Comparison of ENCODE assay signal across 9 cellular contexts in genomic region chr3:31695280-31696008, GRCh38.
DNase-seq lines count a peak whose midpoint lies in the region; ATAC-seq and TF ChIP-seq lines count a peak whose summit lies in the region.
"Had no signal": no experiment of that assay in that cellular context is flagged by ENCODE, and none has a peak within 500 bp of the region (broad histone marks: within the 10 kb centered on the region; RNA-seq: fewer than 3 reads in every experiment).

No MANE protein-coding gene starts in this region.

- no peak for DNase-seq in AG09319 (ENCODE audit: extremely low read depth, low read depth)
- DNase-seq in RPMI8226, result peak; percentile 21
- no peak for DNase-seq in fibroblast of mammary gland (ENCODE audit: low read depth)
- DNase-seq in activated CD4-positive, CD25-positive, alpha-beta regulatory T cell treated with anti-CD3 and anti-CD28 coated beads, Interleukin-2, amount 50 U/mL, for 72 hours, result no peak
- DNase-seq in COR-L47 (lab: John Stamatoyannopoulos, UW), result no peak

- peak; percentile 80 for ATAC-seq in GM19351 (IDR thresholded peaks at IDR 0.05; ENCODE audit: unreplicated experiment)
- ATAC-seq in GM18870 (IDR thresholded peaks at IDR 0.05; ENCODE audit: unreplicated experiment), result no peak
- no peak for ATAC-seq in HG02588 (IDR thresholded peaks at IDR 0.05; ENCODE audit: unreplicated experiment)

- peak; percentile 1 for TF ChIP-seq CTCF in AG09319 (IDR thresholded peaks at IDR 0.05; ENCODE audit: low read depth, low read length)
- TF ChIP-seq CTCF in fibroblast of mammary gland (conservative IDR thresholded peaks at IDR 0.05; ENCODE audit: control insufficient read depth, insufficient read depth, low read depth, low read length), result peak; percentile 29

- H3K4me3 ChIP-seq in fibroblast of mammary gland (ENCODE audit: control insufficient read depth, low read depth, low read length), result no peak overlapping the region
- H3K4me3 ChIP-seq: SK-N-MC had no signal
